Comparison of ENCODE assay signal across 8 cellular contexts in genomic region chr14:35121026-35121886, GRCh38. TPM values are rescaled to one million over a fixed set of nuclear protein-coding genes. Genes with fewer than 3 reads are reported as not detected.
DNase-seq lines count a peak whose midpoint lies in the region; ATAC-seq and TF ChIP-seq lines count a peak whose summit lies in the region.

No MANE protein-coding gene starts in this region.

- POLR2A ChIA-PET in Panc1 (lab: Charles Lee), result interaction anchor here (0.6 to 1.4 kb wide), 3 partner anchors 248 to 352 kb away, joined by 3 to 6 read pairs (median 6); partner anchors contain the start of gene NFKBIA

- peak in 1 of 2 donors; percentile 32 for DNase-seq in cardiac muscle cell (ENCODE audit: low read depth in 1 of 2, low spot score in 1 of 2)
- DNase-seq in cardiac septum (ENCODE audit: low spot score), result no peak
- no peak for DNase-seq in Panc1 (ENCODE audit: low read depth, low spot score)
- DNase-seq in coronary artery (ENCODE audit: low spot score), result no peak
- DNase-seq in mucosa of gallbladder (ENCODE audit: low spot score), result peak; percentile 13
- no peak for DNase-seq in kidney glomerular epithelial cell (lab: John Stamatoyannopoulos, UW)
- no peak for DNase-seq in NCI-H2081 (lab: John Stamatoyannopoulos, UW)

- in situ Hi-C loops in Panc1 (cut with HindIII; ENCODE audit: low pct_unique_long_range_greater_than_20kb, low sequenced_read_pairs), result no loop called here

- ATAC-seq in Panc1, result no peak
- no peak for ATAC-seq in HG03045 (IDR thresholded peaks at IDR 0.05; ENCODE audit: unreplicated experiment)

- H3K27me3 ChIP-seq in cardiac muscle cell (no peaks in the 10 kb centered on the region), Panc1 (ENCODE audit: control insufficient read depth, insufficient read depth, low read length) (no peaks in the 10 kb centered on the region)

- H3K27ac ChIP-seq in cardiac muscle cell, result peak overlapping the region; percentile 97
- H3K27ac ChIP-seq in Panc1 (ENCODE audit: low read length), result peak overlapping the region; percentile 99
- peak overlapping the region; percentile 87 to 92 for H3K27ac ChIP-seq in coronary artery

- H3K4me3 ChIP-seq in cardiac muscle cell (peak overlapping the region; percentile 89), Panc1 (ENCODE audit: low read depth in 2 of 2, low read length in 2 of 2) (peak overlapping the region; percentile 87 to 94), coronary artery (peak overlapping the region; percentile 80)

- H3K9me3 ChIP-seq in cardiac muscle cell (ENCODE audit: low read depth) (no peaks in the 10 kb centered on the region), Panc1 (ENCODE audit: control insufficient read depth, insufficient read depth, low read depth, low read length) (no peaks in the 10 kb centered on the region)

- TF ChIP-seq CTCF in cardiac muscle cell (IDR thresholded peaks at IDR 0.05; ENCODE audit: low read depth, low read length) (no peak), Panc1 (IDR thresholded peaks at IDR 0.05) (no peak), coronary artery (IDR thresholded peaks at IDR 0.05) (no peak)

- H3K4me1 ChIP-seq in cardiac muscle cell (ENCODE audit: low read depth) (no peaks in the 10 kb centered on the region), Panc1 (ENCODE audit: control insufficient read depth, insufficient read depth, low read length) (peaks cover 17% of the 10 kb centered on the region; the same call in 1 of the 2 replicates)

- intact Hi-C loops in cardiac septum (cut with DNase I), result loop anchor here (5.0 kb wide), 2 partner anchors 59 to 74 kb away; partner anchors contain the start of gene FAM177A1
- intact Hi-C loops in Panc1 (cut with micrococcal nuclease; ENCODE audit: unreplicated experiment), result no loop called here

- H3K36me3 ChIP-seq in cardiac muscle cell (no peaks in the 10 kb centered on the region), Panc1 (ENCODE audit: control insufficient read depth, insufficient read depth, low read length) (no peaks in the 10 kb centered on the region)

- CTCF ChIA-PET in Panc1 (lab: Charles Lee), result interaction anchor here (0.5 kb wide), 1 partner anchor 123 kb away, joined by 5 read pairs; no protein-coding TSS in a partner anchor

- BruUV-seq in Panc1 (replicated peaks; lab: Mats Ljungman, UMichigan), result TSS peak; percentile 88

RNA-seq across cellular contexts. Expression of gene PPP2R3C, which starts 0.5 kb away (rescaled TPM):
- total RNA-seq in cardiac muscle cell (5.8 and 12.5 TPM in 2 replicates), cardiac septum (26.1 TPM), Panc1 (2021; ENCODE audit: unreplicated experiment) (19.6 TPM), mucosa of gallbladder (27.3 TPM)
- polyA plus RNA-seq in cardiac muscle cell, result 22.0 and 35.3 TPM in 2 replicates
- 5.8 TPM for polyA plus RNA-seq in Panc1 (2012; ENCODE audit: insufficient read length)

RNA-seq across cellular contexts. Expression of gene PRORP, which starts 1.1 kb away (rescaled TPM):
- 29.3 and 40.5 TPM in 2 replicates for total RNA-seq in cardiac muscle cell
- 28.4 and 33.0 TPM in 2 replicates for polyA plus RNA-seq in cardiac muscle cell
- total RNA-seq in cardiac septum, result 19.6 TPM
- total RNA-seq in Panc1 (2021; ENCODE audit: unreplicated experiment), result 28.1 TPM
- polyA plus RNA-seq in Panc1 (2012; ENCODE audit: insufficient read length), result 16.0 TPM
- 18.1 TPM for total RNA-seq in mucosa of gallbladder
